In genomic region chr18:58576641-58577251, GRCh38 we compare ENCODE assay signal across 16 cellular contexts. TPM values are rescaled to one million over a fixed set of nuclear protein-coding genes. Genes with fewer than 3 reads are reported as not detected.
DNase-seq lines count a peak whose midpoint lies in the region; ATAC-seq, FAIRE-seq and TF ChIP-seq lines count a peak whose summit lies in the region.
"Had no signal": no experiment of that assay in that cellular context is flagged by ENCODE, and none has a peak within 500 bp of the region (broad histone marks: within the 10 kb centered on the region; RNA-seq: fewer than 3 reads in every experiment).

No MANE protein-coding gene starts in this region.

- no peak for FAIRE-seq in HepG2 (lab: Jason Lieb, UNC)
- FAIRE-seq: GM18507 had no signal

- peak overlapping the region; percentile 6 to 65 (median 57); a peak in 5 of 6 replicates for H3K4me3 ChIP-seq in HepG2 (replicated peaks in 1 of 3; ENCODE audit: insufficient read depth in 1 of 3, low read depth in 2 of 3, low read length in 3 of 3)
- H3K4me3 ChIP-seq: dorsolateral prefrontal cortex, gastroesophageal sphincter had no signal

- H2AFZ ChIP-seq in HepG2 (ENCODE audit: low read length) (no peak overlapping the region), H9 (ENCODE audit: low read length) (no peak overlapping the region)

- H3K36me3 Mint-ChIP-seq in H9 (ENCODE audit: insufficient read depth in 1 of 3, low read depth in 3 of 3), result peaks cover 2 to 18% (median 3%) of the 10 kb centered on the region in 3 experiments; a peak in 6 of 7 replicates

- no peak overlapping the region for H3T11ph ChIP-seq in H9 (ENCODE audit: low read length)

- H3K79me2 ChIP-seq in HepG2 (ENCODE audit: insufficient read depth, low read length) (no peaks in the 10 kb centered on the region), H9 (ENCODE audit: insufficient read depth, low read length) (no peaks in the 10 kb centered on the region)

- POLR2A ChIA-PET in HepG2 (lab: Yijun Ruan, JAX), result interaction anchor here (0.8 to 1.9 kb wide), 4 partner anchors 13 to 51 kb away, joined by 3 to 4 read pairs (median 3); no protein-coding TSS in a partner anchor

- ATAC-seq in stimulated activated naive CD8-positive, alpha-beta T cell treated with anti-CD3 and anti-CD28 coated beads, Interleukin-15, amount 100 ng/mL, for 72 hours, result no peak
- no peak for ATAC-seq in stimulated activated naive CD8-positive, alpha-beta T cell treated with anti-CD3 and anti-CD28 coated beads, Interleukin-15, Interleukin-2, amounts not matched to agents 100 U/mL and 50 U/mL, for 24 hours
- no peak for ATAC-seq in HepG2
- ATAC-seq: gastroesophageal sphincter, left cardiac atrium had no signal

- DNase-seq in stimulated activated naive CD8-positive, alpha-beta T cell treated with anti-CD3 and anti-CD28 coated beads, Interleukin-15, amount 100 ng/mL, for 72 hours, result no peak
- no peak for DNase-seq in stimulated activated naive CD8-positive, alpha-beta T cell treated with anti-CD3 and anti-CD28 coated beads, Interleukin-15, Interleukin-2, amounts not matched to agents 100 U/mL and 50 U/mL, for 24 hours
- DNase-seq in astrocyte of the hippocampus (ENCODE audit: low read depth, low spot score), result peak; percentile 57
- no peak for DNase-seq in HepG2 (ENCODE audit: low spot score)
- no peak for DNase-seq in caudate nucleus (lab: John Stamatoyannopoulos, UW)
- DNase-seq in GM10266 (ENCODE audit: extremely low spot score), result no peak
- no peak for DNase-seq in GM13976 (ENCODE audit: low spot score)
- no peak for DNase-seq in H9
- DNase-seq: amniotic stem cell, C1 segment of cervical spinal cord, dorsolateral prefrontal cortex, H7, left cardiac atrium, SW 1271 had no signal

- no peak overlapping the region for H2BK120ac ChIP-seq in H9 (ENCODE audit: low read depth, low read length, poor library complexity, severe bottlenecking)

- H2BK15ac ChIP-seq in H9 (ENCODE audit: low read depth, low read length), result no peak overlapping the region

- H3K36me3 ChIP-seq in HepG2 (replicated peaks in 1 of 2; ENCODE audit: control insufficient read depth in 1 of 2, insufficient read depth in 2 of 2, low read length in 2 of 2), result no peaks in the 10 kb centered on the region
- H3K36me3 ChIP-seq: gastroesophageal sphincter had no signal

- CTCF ChIA-PET in HepG2 (lab: Yijun Ruan, JAX; ENCODE audit: low intra/inter-chr PET ratio, low total read pairs), result no interaction called here

- H3K23ac ChIP-seq in H9 (ENCODE audit: insufficient read length, low read depth, low read length), result no peak overlapping the region

- H3K27me3 ChIP-seq in HepG2 (ENCODE audit: control insufficient read depth in 1 of 2, insufficient read depth in 2 of 2, low read length in 2 of 2) (no peaks in the 10 kb centered on the region), H9 (ENCODE audit: insufficient read depth, low read length) (no peaks in the 10 kb centered on the region)

- TF ChIP-seq POLR2A in HepG2 (IDR thresholded peaks at IDR 0.05; ENCODE audit: insufficient read depth in 1 of 2, low read depth in 2 of 2, low read length in 2 of 2), result no peak

- in situ Hi-C loops in HepG2 (cut with HindIII; ENCODE audit: extremely low pct_ligation_motif_present, low pct_unique_long_range_greater_than_20kb), result no loop called here
- in situ Hi-C loops in GM13976 (cut with MboI; ENCODE audit: low sequenced_read_pairs, unreplicated experiment), result no loop called here

- no peak for TF ChIP-seq CTCF in HepG2 (CRISPR knock-in tag; IDR thresholded peaks at IDR 0.05)
- TF ChIP-seq CTCF in GM10266 (IDR thresholded peaks at IDR 0.05; ENCODE audit: control insufficient read depth, insufficient read depth, low read depth, missing control alignments), result no peak
- no peak for TF ChIP-seq CTCF in GM13976 (IDR thresholded peaks at IDR 0.05; ENCODE audit: borderline replicate concordance, control extremely low read depth, extremely low read depth, insufficient read depth, missing control alignments)
- TF ChIP-seq CTCF in H9 (conservative IDR thresholded peaks at IDR 0.05), result no peak

- H4K8ac ChIP-seq in H9 (replicated peaks; ENCODE audit: insufficient read length, low read depth, low read length), result no peak overlapping the region

- no peaks in the 10 kb centered on the region for H3K23me2 ChIP-seq in H9 (ENCODE audit: insufficient read length, low read depth, low read length, poor library complexity, severe bottlenecking)

- no peak overlapping the region for H2BK20ac ChIP-seq in H9 (ENCODE audit: low read depth, low read length, poor library complexity, severe bottlenecking)

- H3K9me3 ChIP-seq in HepG2 (ENCODE audit: low read length) (no peaks in the 10 kb centered on the region), H9 (ENCODE audit: control insufficient read depth, low read depth, low read length) (no peaks in the 10 kb centered on the region)
- H3K9me3 ChIP-seq: gastroesophageal sphincter had no signal

- H3K27ac ChIP-seq in HepG2 (ENCODE audit: extremely low read length, insufficient read depth, low read length) (no peak overlapping the region), caudate nucleus (ENCODE audit: low read depth, low read length) (no peak overlapping the region), H9 (ENCODE audit: insufficient read length, low read depth, low read length) (no peak overlapping the region)
- H3K27ac ChIP-seq: dorsolateral prefrontal cortex, gastroesophageal sphincter had no signal

- no TSS peak for BruUV-seq in HepG2 (replicated peaks; lab: Mats Ljungman, UMichigan)

- no peak overlapping the region for H4K91ac ChIP-seq in H9 (ENCODE audit: insufficient read length, low read depth, low read length)

- H3K4ac ChIP-seq in H9 (ENCODE audit: low read depth, low read length), result no peak overlapping the region

- H3K18ac ChIP-seq in H9 (ENCODE audit: insufficient read length, low read depth, low read length), result no peak overlapping the region

- no peak for TF ChIP-seq RAD21 in HepG2 (CRISPR knock-in tag; IDR thresholded peaks at IDR 0.05)

- H2BK12ac ChIP-seq in H9 (ENCODE audit: insufficient read length, low read depth, low read length), result no peak overlapping the region

- no peak overlapping the region for H4K5ac ChIP-seq in H9 (ENCODE audit: insufficient read length, low read depth, low read length)

- no peak for TF ChIP-seq EP300 in HepG2 (IDR thresholded peaks at IDR 0.05; ENCODE audit: low read depth in 2 of 2, low read length in 2 of 2)
- no peak for TF ChIP-seq EP300 in HepG2 (CRISPR knock-in tag; IDR thresholded peaks at IDR 0.05; ENCODE audit: borderline replicate concordance)

- peak overlapping the region; percentile 57 for H3K4me2 ChIP-seq in HepG2 (ENCODE audit: low read depth, low read length)
- H3K4me2 ChIP-seq in H9 (ENCODE audit: insufficient read depth, insufficient read length, low read length), result no peak overlapping the region

- peaks cover 0 to 9% of the 10 kb centered on the region in 2 donors for H3K9me3 Mint-ChIP-seq in stimulated activated naive CD8-positive, alpha-beta T cell treated with anti-CD3 and anti-CD28 coated beads, Interleukin-15, amount 100 ng/mL, for 72 hours
- peaks cover 12 to 15% of the 10 kb centered on the region in 2 experiments for H3K9me3 Mint-ChIP-seq in H9

- H3K27me3 Mint-ChIP-seq in stimulated activated naive CD8-positive, alpha-beta T cell treated with anti-CD3 and anti-CD28 coated beads, Interleukin-15, amount 100 ng/mL, for 72 hours, result no peaks in the 10 kb centered on the region
- H3K27me3 Mint-ChIP-seq in H9 (ENCODE audit: low read depth), result no peaks in the 10 kb centered on the region; the same call in 1 of the 2 replicates

- WGBS in HepG2 (ENCODE audit: low lambda C conversion rate), result 51% methylated on average over 9 of the region's 9 CpGs
- no CpG with 5 or more reads among the region's 9 CpGs for WGBS in H9 (ENCODE audit: extremely low coverage, insufficient read length, low lambda C conversion rate)

- H3K4me1 ChIP-seq in HepG2 (ENCODE audit: insufficient read depth, low read length) (peaks cover 47% of the 10 kb centered on the region), H9 (ENCODE audit: insufficient read depth, low read length) (peaks cover 15% of the 10 kb centered on the region; the same call in 1 of the 2 replicates)
- H3K4me1 ChIP-seq: gastroesophageal sphincter had no signal

- no peak overlapping the region for H3K56ac ChIP-seq in H9 (ENCODE audit: insufficient read length, low read depth, low read length)

- H3K79me1 ChIP-seq in H9 (ENCODE audit: insufficient read depth, low read depth, low read length, poor library complexity, severe bottlenecking), result no peaks in the 10 kb centered on the region

- no peak overlapping the region for H2BK5ac ChIP-seq in H9 (ENCODE audit: insufficient read length, low read length)

- no peak overlapping the region for H2AK5ac ChIP-seq in H9 (ENCODE audit: insufficient read length, low read length)

- intact Hi-C loops in HepG2 (cut with micrococcal nuclease; ENCODE audit: unreplicated experiment), result loop anchor here (5.0 kb wide), 2 partner anchors 34 to 96 kb away; partner anchors contain the start of gene MALT1

- peak overlapping the region; percentile 34 to 82 for H3K4me3 Mint-ChIP-seq in stimulated activated naive CD8-positive, alpha-beta T cell treated with anti-CD3 and anti-CD28 coated beads, Interleukin-15, amount 100 ng/mL, for 72 hours
- H3K4me3 Mint-ChIP-seq in H9, result no peak overlapping the region

- peaks cover 34% of the 10 kb centered on the region for H3K4me1 Mint-ChIP-seq in stimulated activated naive CD8-positive, alpha-beta T cell treated with anti-CD3 and anti-CD28 coated beads, Interleukin-15, amount 100 ng/mL, for 72 hours
- peaks cover 32 to 35% of the 10 kb centered on the region in 2 experiments for H3K4me1 Mint-ChIP-seq in H9

- H3K9ac ChIP-seq in HepG2 (ENCODE audit: insufficient read depth, low read depth, low read length), result no peak overlapping the region; the same call in 1 of the 2 replicates
- H3K9ac ChIP-seq in H9 (ENCODE audit: extremely low read depth, insufficient read length, low read length), result no peak overlapping the region

- no peak overlapping the region for H3K27ac Mint-ChIP-seq in stimulated activated naive CD8-positive, alpha-beta T cell treated with anti-CD3 and anti-CD28 coated beads, Interleukin-15, amount 100 ng/mL, for 72 hours
- H3K27ac Mint-ChIP-seq in H9, result no peak overlapping the region

- H3K14ac ChIP-seq in H9 (ENCODE audit: insufficient read depth, low read length), result no peak overlapping the region

- no peaks in the 10 kb centered on the region for H4K20me1 ChIP-seq in HepG2 (ENCODE audit: insufficient read depth, low read length)
- no peaks in the 10 kb centered on the region for H4K20me1 ChIP-seq in H9 (ENCODE audit: control insufficient read depth, insufficient read depth, insufficient read length)

RNA-seq across cellular contexts. Expression of gene ALPK2, which starts 52.1 kb away (rescaled TPM):
- total RNA-seq in HepG2 (2016; rRNA removed; fragmentation: Illumina TruSeq; extraction: Trizol) (0.21 and 0.31 TPM in 2 replicates), H9 (2021) (0.37 and 0.50 TPM in 2 replicates)
- 0.09 and 0.10 TPM in 2 replicates for total RNA-seq in HepG2 (2016; cell fraction: cytosol; rRNA removed; fragmentation: Illumina TruSeq; extraction: Trizol; ENCODE audit: low read depth)
- total RNA-seq in HepG2 (2016; cell fraction: insoluble cytoplasmic fraction; rRNA removed; fragmentation: Illumina TruSeq; extraction: Trizol), result 0.21 and 0.24 TPM in 2 replicates
- total RNA-seq in HepG2 (2016; cell fraction: membrane; rRNA removed; fragmentation: Illumina TruSeq; extraction: Trizol), result 0.06 and 0.07 TPM in 2 replicates
- 0.75 and 1.1 TPM in 2 replicates for total RNA-seq in HepG2 (2016; cell fraction: nucleus; rRNA removed; fragmentation: Illumina TruSeq; extraction: Trizol)
- polyA plus RNA-seq in HepG2 (2011; rRNA removed), result 2.4 and 3.9 TPM in 2 replicates
- 1.0 and 1.5 TPM in 2 replicates for polyA plus RNA-seq in HepG2 (2011; cell fraction: cytosol; rRNA removed)
- 9.1 and 12.8 TPM in 2 replicates for polyA plus RNA-seq in HepG2 (2011; cell fraction: nucleus; rRNA removed)
- polyA plus RNA-seq in HepG2 (2012), result 5.6 and 9.2 TPM in 2 replicates
- polyA plus RNA-seq in HepG2 (2016; cell fraction: cytosol; fragmentation: Illumina TruSeq; extraction: Trizol; ENCODE audit: low read depth), result 0.05 and 0.07 TPM in 2 replicates
- 0.13 and 0.22 TPM in 2 replicates for polyA plus RNA-seq in HepG2 (2016; cell fraction: insoluble cytoplasmic fraction; fragmentation: Illumina TruSeq; extraction: Trizol; ENCODE audit: low read depth)
- polyA plus RNA-seq in HepG2 (2016; cell fraction: membrane; fragmentation: Illumina TruSeq; extraction: Trizol; ENCODE audit: low read depth), result 0.09 and 0.14 TPM in 2 replicates
- 0.51 and 1.2 TPM in 2 replicates for polyA plus RNA-seq in HepG2 (2016; cell fraction: nucleus; fragmentation: Illumina TruSeq; extraction: Trizol; ENCODE audit: insufficient read depth, low read depth)
- 0.21 and 2.9 TPM in 2 replicates for polyA minus RNA-seq in HepG2 (2011; rRNA and poly(A)+ RNA removed; ENCODE audit: low replicate concordance)
- polyA minus RNA-seq in HepG2 (2011; cell fraction: cytosol; rRNA and poly(A)+ RNA removed), result 1.4 and 2.6 TPM in 2 replicates
- 24.1 and 33.8 TPM in 2 replicates for polyA minus RNA-seq in HepG2 (2011; cell fraction: nucleus; rRNA and poly(A)+ RNA removed)

Comparison
In these comparisons a context has a peak if more than half of its experiments do, and no peak if none do; other contexts are left out.
1. H3K4me3 Mint-ChIP-seq: peak in stimulated activated naive CD8-positive, alpha-beta T cell treated with anti-CD3 and anti-CD28 coated beads, Interleukin-15, amount 100 ng/mL, for 72 hours (2 of 2); none in H9 (0 of 2).